In genomic region chr6:139378882-139379341, GRCh38 we compare ENCODE assay signal across 11 cellular contexts. TPM values are rescaled to one million over a fixed set of nuclear protein-coding genes. Genes with fewer than 3 reads are reported as not detected.
DNase-seq lines count a peak whose midpoint lies in the region; ATAC-seq, FAIRE-seq and TF ChIP-seq lines count a peak whose summit lies in the region.
"Had no signal": no experiment of that assay in that cellular context is flagged by ENCODE, and none has a peak within 500 bp of the region (broad histone marks: within the 10 kb centered on the region; RNA-seq: fewer than 3 reads in every experiment).

No MANE protein-coding gene starts in this region.

- peaks cover 16% of the 10 kb centered on the region for H3K4me1 ChIP-seq in Panc1 (ENCODE audit: control insufficient read depth, insufficient read depth, low read length)
- H3K4me1 ChIP-seq in esophagus muscularis mucosa = peaks cover 11 to 20% (median 15%) of the 10 kb centered on the region in 4 donors
- peaks cover 0 to 9% (median 5%) of the 10 kb centered on the region in 3 donors for H3K4me1 ChIP-seq in pancreas
- peaks cover 13% of the 10 kb centered on the region for H3K4me1 ChIP-seq in neural progenitor cell

- POLR2A ChIA-PET in Panc1 (lab: Charles Lee) = no interaction called here

- H3K27me3 Mint-ChIP-seq in neural progenitor cell (ENCODE audit: insufficient read depth, low read depth) = peaks cover under 1% of the 10 kb centered on the region
- H3K27me3 Mint-ChIP-seq: B cell had no signal

- peaks cover 14% of the 10 kb centered on the region for H3K4me1 Mint-ChIP-seq in neural progenitor cell

- H3K9ac ChIP-seq in neural progenitor cell = no peak overlapping the region

- H3K4me3 ChIP-seq in Panc1 (ENCODE audit: low read depth in 2 of 2, low read length in 2 of 2) = no peak overlapping the region
- H3K4me3 ChIP-seq in esophagus muscularis mucosa = no peak overlapping the region
- no peak overlapping the region for H3K4me3 ChIP-seq in pancreas
- no peak overlapping the region for H3K4me3 ChIP-seq in neural progenitor cell

- TF ChIP-seq CTCF in Panc1 (IDR thresholded peaks at IDR 0.05) = no peak
- no peak for TF ChIP-seq CTCF in esophagus muscularis mucosa (IDR thresholded peaks at IDR 0.05)
- no peak for TF ChIP-seq CTCF in pancreas (IDR thresholded peaks at IDR 0.05)
- no peak for TF ChIP-seq CTCF in neural progenitor cell (IDR thresholded peaks at IDR 0.05)

- no TSS peak for BruUV-seq in Panc1 (replicated peaks; lab: Mats Ljungman, UMichigan)

- TF ChIP-seq EP300 in esophagus muscularis mucosa (IDR thresholded peaks at IDR 0.05) = no peak

- peaks cover 10% of the 10 kb centered on the region for H3K36me3 Mint-ChIP-seq in neural progenitor cell

- no peak overlapping the region for H3K27ac Mint-ChIP-seq in neural progenitor cell
- H3K27ac Mint-ChIP-seq: B cell had no signal

- H3K4me2 ChIP-seq in neural progenitor cell = no peak overlapping the region

- H3K36me3 ChIP-seq in Panc1 (ENCODE audit: control insufficient read depth, insufficient read depth, low read length) = no peaks in the 10 kb centered on the region; the same call in 1 of the 2 replicates
- peaks cover 0 to 4% (median under 1%) of the 10 kb centered on the region in 4 donors for H3K36me3 ChIP-seq in esophagus muscularis mucosa
- H3K36me3 ChIP-seq in pancreas = no peaks in the 10 kb centered on the region
- no peaks in the 10 kb centered on the region for H3K36me3 ChIP-seq in neural progenitor cell

- H3K4me3 Mint-ChIP-seq in neural progenitor cell = no peak overlapping the region
- H3K4me3 Mint-ChIP-seq: B cell had no signal

- H3K27ac ChIP-seq in Panc1 (ENCODE audit: low read length) = peak overlapping the region; percentile 99; the same call in 1 of the 2 replicates
- H3K27ac ChIP-seq in esophagus muscularis mucosa (replicated peaks in 1 of 4) = no peak overlapping the region
- H3K27ac ChIP-seq in pancreas = no peak overlapping the region
- no peak overlapping the region for H3K27ac ChIP-seq in neural progenitor cell

- CTCF ChIA-PET in Panc1 (lab: Charles Lee) = no interaction called here

- peaks cover 4% of the 10 kb centered on the region for H4K20me1 ChIP-seq in neural progenitor cell (ENCODE audit: low read depth)

- H2AFZ ChIP-seq in neural progenitor cell (replicated peaks) = no peak overlapping the region

- peak; percentile 34 for DNase-seq in stimulated activated CD4-positive, alpha-beta T cell treated with anti-CD3 and anti-CD28 coated beads, Interleukin-1b, Interleukin-23, amount 100 ng/mL, for 48 hours
- DNase-seq in stimulated activated CD4-positive, alpha-beta T cell treated with anti-CD3 and anti-CD28 coated beads, Interleukin-2, amount 100 ng/mL, for 24 hours = no peak
- DNase-seq in Panc1 (ENCODE audit: low read depth, low spot score) (no peak), esophagus muscularis mucosa (ENCODE audit: extremely low spot score) (peak; percentile 39), NCI-H1436 treated with DMSO at 0.1 percent for 48 hours (lab: John Stamatoyannopoulos, UW) (no peak), pancreas (no peak), neural progenitor cell (ENCODE audit: low spot score) (no peak), foreskin melanocyte (no peak)
- DNase-seq: GF-D8, kidney had no signal

- no peak for FAIRE-seq in pancreas (lab: Jason Lieb, UNC)
- FAIRE-seq: kidney had no signal

- in situ Hi-C loops in Panc1 (cut with HindIII; ENCODE audit: low pct_unique_long_range_greater_than_20kb, low sequenced_read_pairs) = no loop called here

- H3K79me2 ChIP-seq in neural progenitor cell (ENCODE audit: low read depth) = peaks cover 22% of the 10 kb centered on the region

- H3K9me3 ChIP-seq in Panc1 (ENCODE audit: control insufficient read depth, insufficient read depth, low read depth, low read length) (no peaks in the 10 kb centered on the region), esophagus muscularis mucosa (peaks cover 0 to 5% (median 0%) of the 10 kb centered on the region in 4 donors), pancreas (no peaks in the 10 kb centered on the region), neural progenitor cell (ENCODE audit: low read depth) (no peaks in the 10 kb centered on the region)

- H3K9me3 Mint-ChIP-seq in neural progenitor cell = peaks cover 15% of the 10 kb centered on the region

- intact Hi-C loops in Panc1 (cut with micrococcal nuclease; ENCODE audit: unreplicated experiment) (loop anchor here (10.0 kb wide), 4 partner anchors 156 to 606 kb away; no protein-coding TSS in a partner anchor), esophagus muscularis mucosa (cut with DNase I) (loop anchor here (5.0 to 10.0 kb wide), 3 partner anchors 158 to 506 kb away; no protein-coding TSS in a partner anchor), pancreas (cut with DNase I) (loop anchor here in 2 of 3 donors (10.0 kb wide), 4 partner anchors 206 to 1536 kb away; no protein-coding TSS in a partner anchor)

- ATAC-seq in Panc1 (no peak), pancreas (no peak)

- WGBS in esophagus muscularis mucosa = 85% methylated on average over 1 of the region's 1 CpG
- 66 to 71% methylated on average over 1 of the region's 1 CpG for WGBS in pancreas, 2 donors

- H3F3A ChIP-seq in neural progenitor cell (ENCODE audit: low read depth) = peaks cover 31% of the 10 kb centered on the region

- no peak for TF ChIP-seq POLR2A in esophagus muscularis mucosa (IDR thresholded peaks at IDR 0.05; ENCODE audit: low read depth)

- H3K27me3 ChIP-seq in Panc1 (ENCODE audit: control insufficient read depth, insufficient read depth, low read length) = no peaks in the 10 kb centered on the region
- no peaks in the 10 kb centered on the region for H3K27me3 ChIP-seq in esophagus muscularis mucosa
- no peaks in the 10 kb centered on the region for H3K27me3 ChIP-seq in pancreas
- no peaks in the 10 kb centered on the region for H3K27me3 ChIP-seq in neural progenitor cell

RNA-seq across cellular contexts. Expression of gene CITED2, which starts 4.5 kb away (rescaled TPM):
- 210 TPM for total RNA-seq in Panc1 (2021; ENCODE audit: unreplicated experiment)
- polyA plus RNA-seq in Panc1 (2012; ENCODE audit: insufficient read length) = 385 TPM
- 100 to 1,000 TPM; 144 to 844 (median 324) TPM for total RNA-seq in esophagus muscularis mucosa
- total RNA-seq in pancreas = 10 to 100 TPM; 31.5 to 75.1 (median 48.5) TPM
- 10 to 100 TPM in 1 of 2 donors, 1 to 10 TPM in 1; 8.0 to 19.4 TPM for polyA plus RNA-seq in pancreas
- 215 and 222 TPM in 2 replicates for total RNA-seq in neural progenitor cell (ENCODE audit: low replicate concordance)

Comparison
In these comparisons a context has a peak if more than half of its experiments do, and no peak if none do; other contexts are left out.
1. DNase-seq: peak in stimulated activated CD4-positive, alpha-beta T cell treated with anti-CD3 and anti-CD28 coated beads, Interleukin-1b, Interleukin-23, amount 100 ng/mL, for 48 hours (single experiment) and esophagus muscularis mucosa (single experiment); none in stimulated activated CD4-positive, alpha-beta T cell treated with anti-CD3 and anti-CD28 coated beads, Interleukin-2, amount 100 ng/mL, for 24 hours (0 of 2), Panc1 (single experiment), NCI-H1436 treated with DMSO at 0.1 percent for 48 hours (single experiment), pancreas (0 of 6), neural progenitor cell (single experiment) and foreskin melanocyte (single experiment).